10 cellular contexts compared by ENCODE assay signal in the genomic region with DNA sequence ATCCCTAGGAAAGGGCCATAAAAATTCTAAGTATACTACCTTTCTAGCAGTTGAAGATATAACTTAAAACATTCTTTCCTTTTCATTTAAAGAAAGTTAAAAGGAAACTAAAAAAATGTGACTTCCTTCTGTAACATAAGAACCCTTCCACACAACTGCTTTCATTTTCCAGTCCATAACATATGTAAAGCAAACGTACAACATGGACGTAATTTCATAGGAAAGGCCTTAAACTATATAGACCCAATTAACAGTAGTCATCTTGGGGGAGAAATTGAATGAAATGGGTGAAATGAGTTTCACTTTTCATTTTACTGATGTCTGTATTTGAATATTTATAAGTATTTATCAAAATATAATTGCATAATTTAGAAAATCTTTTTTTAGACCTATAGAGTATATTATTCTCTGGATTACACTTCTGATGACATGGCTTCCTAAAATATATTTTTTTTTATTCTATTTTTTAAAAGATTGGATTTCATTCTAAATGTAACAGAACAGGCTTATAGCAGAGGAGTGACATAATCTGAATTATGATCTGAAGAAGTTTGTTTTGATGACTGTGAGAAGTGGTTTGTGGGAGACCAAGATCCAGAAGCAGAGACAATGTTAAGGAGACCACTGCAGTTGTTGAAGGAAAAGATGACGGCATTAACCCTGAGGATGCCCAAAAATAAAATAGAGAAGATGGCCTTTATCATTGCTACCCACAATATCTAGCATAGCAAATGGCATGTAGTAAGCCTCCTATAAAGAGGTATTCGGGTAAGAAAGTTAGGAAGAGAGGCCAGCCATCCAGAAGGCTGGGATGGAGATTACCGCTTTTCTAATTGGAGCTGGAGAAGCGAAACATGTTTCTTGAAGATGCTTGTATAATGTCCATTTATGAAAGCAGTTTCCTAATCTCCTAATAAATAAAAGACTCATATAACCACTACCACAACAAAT.
DNase-seq lines count a peak whose midpoint lies in the region; ATAC-seq and TF ChIP-seq lines count a peak whose summit lies in the region.
"Had no signal": no experiment of that assay in that cellular context is flagged by ENCODE, and none has a peak within 500 bp of the region (broad histone marks: within the 10 kb centered on the region; RNA-seq: fewer than 3 reads in every experiment).

No MANE protein-coding gene starts in this region.

- no peaks in the 10 kb centered on the region for H3K36me3 ChIP-seq in CD8-positive, alpha-beta T cell (ENCODE audit: insufficient read depth, low read length)
- H3K36me3 ChIP-seq in effector memory CD4-positive, alpha-beta T cell (ENCODE audit: control insufficient read depth, insufficient read depth, low read length): no peaks in the 10 kb centered on the region
- no peaks in the 10 kb centered on the region for H3K36me3 ChIP-seq in smooth muscle cell (ENCODE audit: low read depth)

- ATAC-seq in CD8-positive, alpha-beta T cell: peak; percentile 77
- ATAC-seq in GM21360 (IDR thresholded peaks at IDR 0.05; ENCODE audit: unreplicated experiment) (peak; percentile 52), HG03280 (IDR thresholded peaks at IDR 0.05; ENCODE audit: unreplicated experiment) (peak; percentile 56), HG03439 (IDR thresholded peaks at IDR 0.05; ENCODE audit: unreplicated experiment) (no peak), Right ventricle myocardium superior (ENCODE audit: poor library complexity) (no peak)

- peak overlapping the region; percentile 89 for H3K27ac Mint-ChIP-seq in CD8-positive, alpha-beta T cell
- H3K27ac Mint-ChIP-seq: nephron had no signal

- no peak for DNase-seq in CD8-positive, alpha-beta T cell
- DNase-seq in effector memory CD4-positive, alpha-beta T cell: no peak
- no peak for DNase-seq in activated effector memory CD4-positive, alpha-beta T cell treated with Interleukin-2 at 50 U/mL for 16 hours
- no peak for DNase-seq in smooth muscle cell (lab: John Stamatoyannopoulos, UW; ENCODE audit: unreplicated experiment)
- DNase-seq in Right ventricle myocardium superior: no peak

- H3K4me3 Mint-ChIP-seq in CD8-positive, alpha-beta T cell: peak overlapping the region; percentile 83
- H3K4me3 Mint-ChIP-seq: nephron had no signal

- peaks cover 29% of the 10 kb centered on the region for H3K4me1 Mint-ChIP-seq in CD8-positive, alpha-beta T cell (ENCODE audit: low read depth)
- H3K4me1 Mint-ChIP-seq: nephron had no signal

- H3K27me3 ChIP-seq in CD8-positive, alpha-beta T cell (ENCODE audit: insufficient read depth, low read length): no peaks in the 10 kb centered on the region
- no peaks in the 10 kb centered on the region for H3K27me3 ChIP-seq in effector memory CD4-positive, alpha-beta T cell (replicated peaks; ENCODE audit: control insufficient read depth, insufficient read depth, low read length, poor library complexity, severe bottlenecking)
- H3K27me3 ChIP-seq in smooth muscle cell (ENCODE audit: low read depth): no peaks in the 10 kb centered on the region

- H3K4me1 ChIP-seq in CD8-positive, alpha-beta T cell (ENCODE audit: insufficient read depth, low read length): peaks cover 18% of the 10 kb centered on the region
- H3K4me1 ChIP-seq in effector memory CD4-positive, alpha-beta T cell (ENCODE audit: control insufficient read depth, insufficient read depth, low read length, poor library complexity, severe bottlenecking): peaks cover 5% of the 10 kb centered on the region
- H3K4me1 ChIP-seq in smooth muscle cell (ENCODE audit: low read depth): no peaks in the 10 kb centered on the region

- H3K9ac ChIP-seq in smooth muscle cell (ENCODE audit: low read depth): no peak overlapping the region

- CTCF ChIA-PET in CD8-positive, alpha-beta T cell (lab: Charles Lee): no interaction called here

- H3K27me3 Mint-ChIP-seq in CD8-positive, alpha-beta T cell (ENCODE audit: low read depth): no peaks in the 10 kb centered on the region

- TF ChIP-seq CTCF in CD8-positive, alpha-beta T cell (IDR thresholded peaks at IDR 0.05): no peak
- no peak for TF ChIP-seq CTCF in smooth muscle cell (IDR thresholded peaks at IDR 0.05; ENCODE audit: borderline replicate concordance, insufficient read depth, poor library complexity, severe bottlenecking)

- 95% methylated on average over 6 of the region's 6 CpGs for WGBS in smooth muscle cell (ENCODE audit: low lambda C conversion rate)

- H3K36me3 Mint-ChIP-seq in CD8-positive, alpha-beta T cell: peaks cover 15% of the 10 kb centered on the region

- no peaks in the 10 kb centered on the region for H3K9me3 ChIP-seq in CD8-positive, alpha-beta T cell (ENCODE audit: low read length)
- no peaks in the 10 kb centered on the region for H3K9me3 ChIP-seq in effector memory CD4-positive, alpha-beta T cell (ENCODE audit: control insufficient read depth, low read length)
- H3K9me3 ChIP-seq in smooth muscle cell (replicated peaks; ENCODE audit: low read depth): no peaks in the 10 kb centered on the region

- peak overlapping the region; percentile 49 for H3K27ac ChIP-seq in CD8-positive, alpha-beta T cell (ENCODE audit: low read depth, low read length)
- H3K27ac ChIP-seq in effector memory CD4-positive, alpha-beta T cell (ENCODE audit: insufficient read depth, low read length, poor library complexity, severe bottlenecking): no peak overlapping the region
- no peak overlapping the region for H3K27ac ChIP-seq in smooth muscle cell (ENCODE audit: low read depth)
- H3K27ac ChIP-seq: VCaP had no signal

- no peaks in the 10 kb centered on the region for H3F3A ChIP-seq in smooth muscle cell (ENCODE audit: low read depth)

- no peak overlapping the region for H2AFZ ChIP-seq in smooth muscle cell (ENCODE audit: low read depth)

- intact Hi-C loops in CD8-positive, alpha-beta T cell (cut with DNase I, micrococcal nuclease): loop anchor here (2.0 to 10.0 kb wide), 5 partner anchors 15 to 525 kb away; a partner anchor contains a TSS
- intact Hi-C loops in Right ventricle myocardium superior (cut with DNase I): no loop called here

- peak overlapping the region; percentile 42 for H3K4me3 ChIP-seq in CD8-positive, alpha-beta T cell (ENCODE audit: low read depth, low read length)
- H3K4me3 ChIP-seq in effector memory CD4-positive, alpha-beta T cell (ENCODE audit: insufficient read depth, low read depth, low read length, poor library complexity, severe bottlenecking): peak overlapping the region; percentile 27
- H3K4me3 ChIP-seq in smooth muscle cell: no peak overlapping the region

- peaks cover 6% of the 10 kb centered on the region for H4K20me1 ChIP-seq in smooth muscle cell (ENCODE audit: low read depth)

- H3K79me2 ChIP-seq in smooth muscle cell (ENCODE audit: low read depth): no peaks in the 10 kb centered on the region

- POLR2A ChIA-PET in CD8-positive, alpha-beta T cell (lab: Charles Lee): no interaction called here

- no peak overlapping the region for H3K4me2 ChIP-seq in smooth muscle cell

- peaks cover 17% of the 10 kb centered on the region for H3K9me3 Mint-ChIP-seq in CD8-positive, alpha-beta T cell
- H3K9me3 Mint-ChIP-seq: nephron had no signal

Comparison
In these comparisons a context has a peak if more than half of its experiments do, and no peak if none do; other contexts are left out.
1. ATAC-seq: peak in CD8-positive, alpha-beta T cell (single experiment), GM21360 (single experiment) and HG03280 (single experiment); none in HG03439 (single experiment) and Right ventricle myocardium superior (single experiment).